In genomic region chr1:243738020-243738419, GRCh38 we compare ENCODE assay signal across 31 cellular contexts.
DNase-seq lines count a peak whose midpoint lies in the region; ATAC-seq and TF ChIP-seq lines count a peak whose summit lies in the region.
"Had no signal": no experiment of that assay in that cellular context is flagged by ENCODE, and none has a peak within 500 bp of the region (broad histone marks: within the 10 kb centered on the region; RNA-seq: fewer than 3 reads in every experiment).

No MANE protein-coding gene starts in this region.

- peaks cover 5% of the 10 kb centered on the region for H3K9me3 Mint-ChIP-seq in WTC11
- no peaks in the 10 kb centered on the region for H3K9me3 Mint-ChIP-seq in nephron
- H3K9me3 Mint-ChIP-seq in activated CD8-positive, alpha-beta T cell treated with anti-CD3 and anti-CD28 coated beads, Interleukin-2, amount 10 ng/mL, durations not matched to agents 7 days and 5 days (ENCODE audit: insufficient read depth) = peaks cover 4% of the 10 kb centered on the region
- no peaks in the 10 kb centered on the region for H3K9me3 Mint-ChIP-seq in activated naive CD4-positive, alpha-beta T cell treated with anti-CD3 and anti-CD28 coated beads, Interleukin-2, amount 50 U/mL, for 72 hours
- H3K9me3 Mint-ChIP-seq: effector memory CD8-positive, alpha-beta T cell; naive thymus-derived CD8-positive, alpha-beta T cell had no signal

- H3K4me3 ChIP-seq in upper lobe of right lung = no peak overlapping the region
- H3K4me3 ChIP-seq: breast epithelium, coronary artery, left lung, ovary had no signal

- H3K4me3 Mint-ChIP-seq in WTC11 (no peak overlapping the region), nephron (no peak overlapping the region)
- H3K4me3 Mint-ChIP-seq in activated CD8-positive, alpha-beta T cell treated with anti-CD3 and anti-CD28 coated beads, Interleukin-2, amount 10 ng/mL, durations not matched to agents 7 days and 5 days = no peak overlapping the region
- H3K4me3 Mint-ChIP-seq: effector memory CD8-positive, alpha-beta T cell; mesothelial cell of epicardium; naive thymus-derived CD8-positive, alpha-beta T cell had no signal

- intact Hi-C loops in head of caudate nucleus (cut with DNase I) = loop anchor here (10.0 kb wide), 1 partner anchor 307 kb away; no protein-coding TSS in a partner anchor
- intact Hi-C loops in upper lobe of right lung (cut with DNase I) = no loop called here

- H3K27me3 ChIP-seq in upper lobe of right lung = no peaks in the 10 kb centered on the region
- H3K27me3 ChIP-seq: BE2C, breast epithelium, left lung, ovary had no signal

- peaks cover 5% of the 10 kb centered on the region for H3K36me3 Mint-ChIP-seq in WTC11
- peaks cover 4% of the 10 kb centered on the region for H3K36me3 Mint-ChIP-seq in nephron (ENCODE audit: low read depth)
- H3K36me3 Mint-ChIP-seq in activated CD8-positive, alpha-beta T cell treated with anti-CD3 and anti-CD28 coated beads, Interleukin-2, amount 10 ng/mL, durations not matched to agents 7 days and 5 days (ENCODE audit: low read depth) = no peaks in the 10 kb centered on the region
- H3K36me3 Mint-ChIP-seq in activated naive CD4-positive, alpha-beta T cell treated with anti-CD3 and anti-CD28 coated beads, Interleukin-2, amount 50 U/mL, for 72 hours = peaks cover 0 to 5% of the 10 kb centered on the region in 2 donors

- H3K27ac ChIP-seq in upper lobe of right lung = no peak overlapping the region
- H3K27ac ChIP-seq: breast epithelium, coronary artery, left lung, ovary, VCaP had no signal

- H3K4me1 Mint-ChIP-seq in WTC11 (peaks cover 70% of the 10 kb centered on the region), nephron (peaks cover 11% of the 10 kb centered on the region)
- H3K4me1 Mint-ChIP-seq in activated CD8-positive, alpha-beta T cell treated with anti-CD3 and anti-CD28 coated beads, Interleukin-2, amount 10 ng/mL, durations not matched to agents 7 days and 5 days (ENCODE audit: low read depth) = peaks cover 11% of the 10 kb centered on the region

- in situ Hi-C loops in G401 (cut with HindIII; ENCODE audit: low sequenced_read_pairs) = no loop called here

- CTCF ChIA-PET in WTC11 (lab: Charles Lee) = interaction anchor here (1.0 kb wide), 1 partner anchor 262 kb away, joined by 3 read pairs; no protein-coding TSS in a partner anchor
- CTCF ChIA-PET in activated CD8-positive, alpha-beta T cell treated with anti-CD3 and anti-CD28 coated beads, Interleukin-2, amount 10 ng/mL, durations not matched to agents 7 days and 5 days (lab: Charles Lee) = interaction anchor here (1.0 kb wide), 1 partner anchor 28 kb away, joined by 3 read pairs; no protein-coding TSS in a partner anchor

- H3K27me3 Mint-ChIP-seq in WTC11 (ENCODE audit: low read depth) (no peaks in the 10 kb centered on the region), nephron (ENCODE audit: low read depth) (no peaks in the 10 kb centered on the region)
- no peaks in the 10 kb centered on the region for H3K27me3 Mint-ChIP-seq in activated CD8-positive, alpha-beta T cell treated with anti-CD3 and anti-CD28 coated beads, Interleukin-2, amount 10 ng/mL, durations not matched to agents 7 days and 5 days (ENCODE audit: low read depth)
- H3K27me3 Mint-ChIP-seq: effector memory CD8-positive, alpha-beta T cell; naive thymus-derived CD8-positive, alpha-beta T cell had no signal

- peak; percentile 77 for ATAC-seq in WTC11
- no peak for ATAC-seq in activated CD8-positive, alpha-beta T cell treated with anti-CD3 and anti-CD28 coated beads, Interleukin-2, amount 10 ng/mL, durations not matched to agents 7 days and 5 days
- ATAC-seq in activated naive CD4-positive, alpha-beta T cell treated with anti-CD3 and anti-CD28 coated beads, Interleukin-2, amount 50 U/mL, for 72 hours = no peak
- no peak for ATAC-seq in upper lobe of right lung
- ATAC-seq: effector memory CD8-positive, alpha-beta T cell; esophagus mucosa; left lung; naive thymus-derived CD8-positive, alpha-beta T cell; right cardiac atrium had no signal

- no peaks in the 10 kb centered on the region for H3K36me3 ChIP-seq in upper lobe of right lung
- H3K36me3 ChIP-seq: BE2C, breast epithelium, left lung, ovary had no signal

- H3K27ac Mint-ChIP-seq in WTC11 (peak overlapping the region; percentile 75), nephron (peak overlapping the region in 2 of 3 experiments; percentile 6 to 24)
- H3K27ac Mint-ChIP-seq in activated CD8-positive, alpha-beta T cell treated with anti-CD3 and anti-CD28 coated beads, Interleukin-2, amount 10 ng/mL, durations not matched to agents 7 days and 5 days = no peak overlapping the region
- no peak overlapping the region for H3K27ac Mint-ChIP-seq in activated naive CD4-positive, alpha-beta T cell treated with anti-CD3 and anti-CD28 coated beads, Interleukin-2, amount 50 U/mL, for 72 hours
- H3K27ac Mint-ChIP-seq: effector memory CD8-positive, alpha-beta T cell; mesothelial cell of epicardium had no signal

- peak; percentile 51 for DNase-seq in G401 (ENCODE audit: low spot score)
- no peak for DNase-seq in WTC11 (ENCODE audit: low spot score)
- DNase-seq in head of caudate nucleus = peak in 35 of 42 donors; percentile 23 to 87 (median 61)
- DNase-seq in activated CD8-positive, alpha-beta T cell treated with anti-CD3 and anti-CD28 coated beads, Interleukin-2, amount 10 ng/mL, durations not matched to agents 7 days and 5 days = no peak
- no peak for DNase-seq in activated naive CD4-positive, alpha-beta T cell treated with anti-CD3 and anti-CD28 coated beads, Interleukin-2, amount 50 U/mL, for 72 hours (ENCODE audit: low spot score in 2 of 2)
- DNase-seq in upper lobe of right lung = no peak
- no peak for DNase-seq in NCI-H1436 (lab: John Stamatoyannopoulos, UW)
- DNase-seq: activated CD4-positive, alpha-beta T cell treated with anti-CD3 and anti-CD28 coated beads for 48 hours; activated naive CD4-positive, alpha-beta T cell; activated T-cell treated with anti-CD3 and anti-CD28 coated beads, Interleukin-2, amount 50 U/mL, for 48 hours; BE2C; DMS53; effector memory CD8-positive, alpha-beta T cell; foreskin fibroblast; left lung; naive thymus-derived CD8-positive, alpha-beta T cell; NCI-H1694 treated with DMSO at 0.1 percent for 48 hours; NCI-H526; ovary; right cardiac atrium; SIG-M5; stimulated activated CD4-positive, alpha-beta T cell treated with anti-CD3 and anti-CD28 coated beads, Interleukin-2, amount 100 ng/mL, for 24 hours; SW 1271; T-helper 9 cell; trophoblast cell had no signal

- TF ChIP-seq CTCF in WTC11 (IDR thresholded peaks at IDR 0.05) (no peak), nephron (IDR thresholded peaks at IDR 0.05; ENCODE audit: unreplicated experiment in 3 of 3) (no peak), upper lobe of right lung (IDR thresholded peaks at IDR 0.05) (no peak)

- POLR2A ChIA-PET in WTC11 (lab: Charles Lee) = no interaction called here
- POLR2A ChIA-PET in activated CD8-positive, alpha-beta T cell treated with anti-CD3 and anti-CD28 coated beads, Interleukin-2, amount 10 ng/mL, durations not matched to agents 7 days and 5 days (lab: Charles Lee) = no interaction called here

- H3K4me1 ChIP-seq in upper lobe of right lung = no peaks in the 10 kb centered on the region
- H3K4me1 ChIP-seq: BE2C, breast epithelium had no signal

- H3K9me3 ChIP-seq in upper lobe of right lung = no peaks in the 10 kb centered on the region
- H3K9me3 ChIP-seq: BE2C, breast epithelium, left lung, ovary had no signal

TF ChIP-seq in WTC11, 78 proteins besides CTCF, POLR2A, EP300 and RAD21:
- TF ChIP-seq JAZF1 (CRISPR knock-in tag; IDR thresholded peaks at IDR 0.05) = no peak
- TF ChIP-seq NR3C1 (CRISPR knock-in tag; conservative IDR thresholded peaks at IDR 0.05; ENCODE audit: low read depth) = no peak
- no peak for TF ChIP-seq NFE2L1 (CRISPR knock-in tag; IDR thresholded peaks at IDR 0.05)
- no peak for TF ChIP-seq SMAD4 (CRISPR knock-in tag; IDR thresholded peaks at IDR 0.05)
- no peak for TF ChIP-seq ELF4 (CRISPR knock-in tag; IDR thresholded peaks at IDR 0.05; ENCODE audit: low read depth)
- no peak for TF ChIP-seq MAX (CRISPR knock-in tag; IDR thresholded peaks at IDR 0.05)
- no peak for TF ChIP-seq NR1H2 (CRISPR knock-in tag; IDR thresholded peaks at IDR 0.05)
- no peak for TF ChIP-seq ZBTB43 (CRISPR knock-in tag; IDR thresholded peaks at IDR 0.05)
- TF ChIP-seq CDX4 (CRISPR knock-in tag; IDR thresholded peaks at IDR 0.05; ENCODE audit: borderline replicate concordance) = no peak
- TF ChIP-seq ATF2 (CRISPR knock-in tag; IDR thresholded peaks at IDR 0.05; ENCODE audit: borderline replicate concordance, low read depth) = no peak
- no peak for TF ChIP-seq SOX15 (CRISPR knock-in tag; IDR thresholded peaks at IDR 0.05)

Comparison
In these comparisons a context has a peak if more than half of its experiments do, and no peak if none do; other contexts are left out.
1. DNase-seq: peak in G401 (single experiment) and head of caudate nucleus (35 of 42); none in WTC11 (single experiment), activated CD8-positive, alpha-beta T cell treated with anti-CD3 and anti-CD28 coated beads, Interleukin-2, amount 10 ng/mL, durations not matched to agents 7 days and 5 days (single experiment), activated naive CD4-positive, alpha-beta T cell treated with anti-CD3 and anti-CD28 coated beads, Interleukin-2, amount 50 U/mL, for 72 hours (0 of 2), upper lobe of right lung (single experiment) and NCI-H1436 (single experiment).
2. H3K27ac Mint-ChIP-seq: peak in WTC11 (single experiment) and nephron (2 of 3); none in activated CD8-positive, alpha-beta T cell treated with anti-CD3 and anti-CD28 coated beads, Interleukin-2, amount 10 ng/mL, durations not matched to agents 7 days and 5 days (single experiment) and activated naive CD4-positive, alpha-beta T cell treated with anti-CD3 and anti-CD28 coated beads, Interleukin-2, amount 50 U/mL, for 72 hours (0 of 2).